Comparison of ENCODE assay signal across 16 cellular contexts in genomic region chr6:128039542-128039941, GRCh38.
A peak's percentile ranks its signal among the peaks of the same experiment; 100 is the strongest.
DNase-seq lines count a peak whose midpoint lies in the region; ATAC-seq and TF ChIP-seq lines count a peak whose summit lies in the region.
"Had no signal": no experiment of that assay in that cellular context is flagged by ENCODE, and none has a peak within 500 bp of the region (broad histone marks: within the 10 kb centered on the region; RNA-seq: fewer than 3 reads in every experiment).

No MANE protein-coding gene starts in this region.

- intact Hi-C loops in Calu3 (cut with micrococcal nuclease; ENCODE audit: unreplicated experiment) (no loop called here), left cardiac atrium (cut with DNase I) (no loop called here)

- TF ChIP-seq CTCF in Calu3 (IDR thresholded peaks at IDR 0.05; ENCODE audit: unreplicated experiment): no peak

- H3K4me1 Mint-ChIP-seq in Calu3 (ENCODE audit: low read depth, unreplicated experiment): peaks cover 7% of the 10 kb centered on the region
- H3K4me1 Mint-ChIP-seq: H9 had no signal

- CTCF ChIA-PET in Calu3 (lab: Charles Lee): no interaction called here

- no peak overlapping the region for H3K4me3 Mint-ChIP-seq in Calu3 (ENCODE audit: low read depth, unreplicated experiment)
- H3K4me3 Mint-ChIP-seq: CD8-positive, alpha-beta T cell; H9 had no signal

- no peak for DNase-seq in Calu3
- peak; percentile 20 for DNase-seq in NCI-H69 (lab: John Stamatoyannopoulos, UW)
- no peak for DNase-seq in left cardiac atrium
- no peak for DNase-seq in DMS53 treated with DMSO at 0.1 percent for 48 hours (lab: John Stamatoyannopoulos, UW; ENCODE audit: unreplicated experiment)
- DNase-seq in cortex of kidney (lab: John Stamatoyannopoulos, UW): no peak
- DNase-seq: CD8-positive, alpha-beta T cell; DMS53; H9; NCI-H1105; NCI-H2081 treated with DMSO at 0.1 percent for 48 hours; NCI-H510A; NCI-H774; PC-3 had no signal

- peaks cover 5% of the 10 kb centered on the region for H3K36me3 Mint-ChIP-seq in Calu3 (ENCODE audit: insufficient read depth, unreplicated experiment)

- H3K9me3 Mint-ChIP-seq in Calu3 (ENCODE audit: low read depth, unreplicated experiment): no peaks in the 10 kb centered on the region
- H3K9me3 Mint-ChIP-seq: CD8-positive, alpha-beta T cell; H9 had no signal

- no peaks in the 10 kb centered on the region for H3K27me3 Mint-ChIP-seq in Calu3 (ENCODE audit: unreplicated experiment)

- no TSS peak for BruUV-seq in Calu3 (replicated peaks; lab: Mats Ljungman, UMichigan)

- ATAC-seq in GM21423 (IDR thresholded peaks at IDR 0.05; ENCODE audit: unreplicated experiment) (peak; percentile 65), left cardiac atrium (peak; percentile 53 to 59), GM21528 (IDR thresholded peaks at IDR 0.05; ENCODE audit: low FRiP score, unreplicated experiment) (no peak)
- ATAC-seq: CD8-positive, alpha-beta T cell; K562; PC-3 had no signal

- H3K27ac Mint-ChIP-seq in Calu3 (ENCODE audit: unreplicated experiment): peak overlapping the region; percentile 21
- H3K27ac Mint-ChIP-seq: CD8-positive, alpha-beta T cell had no signal
